Comparison of ENCODE assay signal across 1 cellular context in the genomic region with DNA sequence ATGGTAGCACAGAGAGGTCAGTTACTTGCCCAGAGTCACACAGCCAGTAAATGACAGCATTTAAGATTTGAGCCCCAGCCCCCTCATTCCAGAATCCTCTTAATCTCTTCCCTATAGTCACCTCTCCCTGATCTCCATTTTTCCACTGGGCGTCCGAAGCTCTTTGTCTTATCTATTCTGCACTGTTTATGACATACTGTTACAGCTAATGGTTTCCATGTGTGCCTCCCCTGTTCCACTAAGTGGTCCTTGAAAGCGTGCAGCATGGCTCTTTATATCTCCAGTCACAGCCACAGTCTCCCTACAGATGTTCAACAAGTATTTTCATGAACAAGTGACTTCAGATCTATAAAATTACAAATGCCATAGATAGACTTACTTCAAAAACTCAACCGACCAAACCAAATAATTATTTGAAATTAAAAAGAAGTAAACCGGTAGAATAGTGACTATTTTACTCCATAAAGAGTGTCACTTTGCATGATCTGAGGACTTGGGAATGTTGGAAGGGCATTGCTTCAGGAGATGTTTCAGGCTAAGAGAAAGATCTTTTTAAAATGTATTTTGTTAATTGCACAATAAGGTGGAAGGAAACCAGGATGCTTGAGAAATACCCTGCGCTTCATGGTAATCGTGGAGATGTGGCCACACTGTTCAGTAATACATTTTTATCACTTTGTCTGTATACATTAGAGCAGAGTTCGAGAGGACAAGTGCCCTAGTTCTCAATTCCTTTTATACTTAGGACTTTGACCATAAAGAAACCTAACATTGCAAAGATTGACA.
TF ChIP-seq lines count a peak whose summit lies in the region.

No MANE protein-coding gene starts in this region.

TF ChIP-seq in SK-N-SH treated with all-trans-retinoic acid at 6 μM for 48 hours, 23 proteins besides CTCF, POLR2A, EP300 and RAD21 (continued from another document):
- TF ChIP-seq, protein P1, sequence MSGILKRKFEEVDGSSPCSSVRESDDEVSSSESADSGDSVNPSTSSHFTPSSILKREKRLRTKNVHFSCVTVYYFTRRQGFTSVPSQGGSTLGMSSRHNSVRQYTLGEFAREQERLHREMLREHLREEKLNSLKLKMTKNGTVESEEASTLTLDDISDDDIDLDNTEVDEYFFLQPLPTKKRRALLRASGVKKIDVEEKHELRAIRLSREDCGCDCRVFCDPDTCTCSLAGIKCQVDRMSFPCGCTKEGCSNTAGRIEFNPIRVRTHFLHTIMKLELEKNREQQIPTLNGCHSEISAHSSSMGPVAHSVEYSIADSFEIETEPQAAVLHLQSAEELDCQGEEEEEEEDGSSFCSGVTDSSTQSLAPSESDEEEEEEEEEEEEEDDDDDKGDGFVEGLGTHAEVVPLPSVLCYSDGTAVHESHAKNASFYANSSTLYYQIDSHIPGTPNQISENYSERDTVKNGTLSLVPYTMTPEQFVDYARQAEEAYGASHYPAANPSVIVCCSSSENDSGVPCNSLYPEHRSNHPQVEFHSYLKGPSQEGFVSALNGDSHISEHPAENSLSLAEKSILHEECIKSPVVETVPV (CRISPR knock-in tag; IDR thresholded peaks at IDR 0.05), result 0 out of 2 replicates have a peak, but pooled peaks have one; percentile 35
- TF ChIP-seq ZFP3 (CRISPR knock-in tag; IDR thresholded peaks at IDR 0.05) (no peak), GLIS3 (CRISPR knock-in tag; IDR thresholded peaks at IDR 0.05) (peak; percentile 38; the same call in 1 of the 2 replicates)
